10 cellular contexts compared by ENCODE assay signal in the genomic region with DNA sequence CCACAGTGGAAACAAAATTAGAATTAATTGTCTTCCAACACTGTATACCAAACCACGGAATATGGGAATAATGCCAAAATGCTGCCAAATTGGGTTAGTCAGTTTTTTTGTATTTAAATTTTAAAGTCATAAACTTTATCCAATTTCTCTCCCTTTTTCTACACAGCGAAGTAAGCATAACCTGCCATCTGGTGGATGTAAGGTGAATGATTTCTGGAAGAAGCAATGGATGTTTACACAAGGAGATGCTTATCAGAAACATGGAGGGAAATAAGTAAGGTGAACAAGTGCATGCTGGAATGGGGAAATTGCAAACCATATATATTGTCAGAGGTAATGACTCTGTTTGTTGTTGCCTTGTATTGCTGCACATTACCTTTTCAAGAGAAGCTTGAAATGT.
DNase-seq lines count a peak whose midpoint lies in the region; ATAC-seq and TF ChIP-seq lines count a peak whose summit lies in the region.
"Had no signal": no experiment of that assay in that cellular context is flagged by ENCODE, and none has a peak within 500 bp of the region (broad histone marks: within the 10 kb centered on the region; RNA-seq: fewer than 3 reads in every experiment).

No MANE protein-coding gene starts in this region.

- no peak overlapping the region for H3K4me2 ChIP-seq in GM23338

- peak; percentile 46 for DNase-seq in GM23338 (ENCODE audit: low spot score)
- peak; percentile 70 for DNase-seq in OCI-M1 (lab: John Stamatoyannopoulos, UW)
- peak; percentile 42 for DNase-seq in glomerular visceral epithelial cell (ENCODE audit: extremely low spot score)
- DNase-seq in activated gamma-delta T cell treated with Interleukin-2 at 50 U/mL for 16 hours, result no peak
- no peak for DNase-seq in middle frontal gyrus (ENCODE audit: extremely low spot score, low spot score)
- DNase-seq in NK-92 treated with Interleukin-12 subunit alpha and Interleukin-12 subunit beta, amount 100 ng/mL, for 24 hours (lab: John Stamatoyannopoulos, UW), result no peak
- DNase-seq in immature natural killer cell, result no peak
- DNase-seq: colonic mucosa, GDM1 had no signal

- no peaks in the 10 kb centered on the region for H3K9me2 ChIP-seq in GM23338 (ENCODE audit: insufficient read depth)

- no peak overlapping the region for H3K4me3 ChIP-seq in GM23338
- H3K4me3 ChIP-seq: colonic mucosa had no signal

- H3K36me3 ChIP-seq in GM23338 (ENCODE audit: insufficient read depth), result no peaks in the 10 kb centered on the region
- H3K36me3 ChIP-seq: colonic mucosa had no signal

- no peaks in the 10 kb centered on the region for H4K20me1 ChIP-seq in GM23338 (replicated peaks; ENCODE audit: insufficient read depth)

- TF ChIP-seq CTCF in C4-2B (conservative IDR thresholded peaks at IDR 0.05), result peak; percentile 73
- peak; percentile 64 to 74 for TF ChIP-seq CTCF in GM23338 (conservative IDR thresholded peaks at IDR 0.05; ENCODE audit: low read depth in 2 of 2)

- no peaks in the 10 kb centered on the region for H3K4me1 ChIP-seq in GM23338 (ENCODE audit: insufficient read depth)
- H3K4me1 ChIP-seq: colonic mucosa had no signal

- no peak overlapping the region for H3K27ac Mint-ChIP-seq in GM23338
- no peak overlapping the region for H3K27ac Mint-ChIP-seq in immature natural killer cell

- H2AFZ ChIP-seq in GM23338, result no peak overlapping the region

- H3F3A ChIP-seq in GM23338 (replicated peaks; ENCODE audit: low read depth), result no peaks in the 10 kb centered on the region

- H3K4me1 Mint-ChIP-seq in GM23338 (no peaks in the 10 kb centered on the region), immature natural killer cell (no peaks in the 10 kb centered on the region)

- ATAC-seq in GM23338, result no peak

- H3K36me3 Mint-ChIP-seq in GM23338 (ENCODE audit: low read depth) (no peaks in the 10 kb centered on the region), immature natural killer cell (no peaks in the 10 kb centered on the region)

- H3K9me3 Mint-ChIP-seq in GM23338 (no peaks in the 10 kb centered on the region), immature natural killer cell (peaks cover 4 to 65% (median 18%) of the 10 kb centered on the region in 6 donors)

- H3K27me3 Mint-ChIP-seq in GM23338 (ENCODE audit: insufficient read depth, low read depth, poor library complexity) (no peaks in the 10 kb centered on the region), immature natural killer cell (ENCODE audit: low read depth in 3 of 3) (peaks cover 0 to 1% (median 0%) of the 10 kb centered on the region in 3 donors)

- H3K4me3 Mint-ChIP-seq in GM23338, result no peak overlapping the region
- no peak overlapping the region for H3K4me3 Mint-ChIP-seq in immature natural killer cell

- H3K27ac ChIP-seq in C4-2B (no peak overlapping the region), GM23338 (ENCODE audit: low read depth) (no peak overlapping the region)
- H3K27ac ChIP-seq: colonic mucosa had no signal

- H3K27me3 ChIP-seq in GM23338 (ENCODE audit: insufficient read depth), result no peaks in the 10 kb centered on the region
- H3K27me3 ChIP-seq: colonic mucosa had no signal

- H3K79me2 ChIP-seq in GM23338 (replicated peaks; ENCODE audit: insufficient read depth), result no peaks in the 10 kb centered on the region

TF ChIP-seq in GM23338, 12 proteins besides CTCF, POLR2A, EP300 and RAD21:
- TF ChIP-seq ZNF114 (CRISPR knock-in tag; IDR thresholded peaks at IDR 0.05) (no peak), POLR2AphosphoS5 (IDR thresholded peaks at IDR 0.05; ENCODE audit: low read depth) (no peak), JUNB (IDR thresholded peaks at IDR 0.05; ENCODE audit: unreplicated experiment) (no peak), EZH2phosphoT487 (IDR thresholded peaks at IDR 0.05; ENCODE audit: unreplicated experiment) (no peak), CREB1 (CRISPR knock-in tag; IDR thresholded peaks at IDR 0.05; ENCODE audit: low read depth) (no peak), EZH2 (IDR thresholded peaks at IDR 0.05; ENCODE audit: low read depth, unreplicated experiment) (no peak), STAT1 (IDR thresholded peaks at IDR 0.05; ENCODE audit: unreplicated experiment) (no peak)
- TF ChIP-seq, protein P1, sequence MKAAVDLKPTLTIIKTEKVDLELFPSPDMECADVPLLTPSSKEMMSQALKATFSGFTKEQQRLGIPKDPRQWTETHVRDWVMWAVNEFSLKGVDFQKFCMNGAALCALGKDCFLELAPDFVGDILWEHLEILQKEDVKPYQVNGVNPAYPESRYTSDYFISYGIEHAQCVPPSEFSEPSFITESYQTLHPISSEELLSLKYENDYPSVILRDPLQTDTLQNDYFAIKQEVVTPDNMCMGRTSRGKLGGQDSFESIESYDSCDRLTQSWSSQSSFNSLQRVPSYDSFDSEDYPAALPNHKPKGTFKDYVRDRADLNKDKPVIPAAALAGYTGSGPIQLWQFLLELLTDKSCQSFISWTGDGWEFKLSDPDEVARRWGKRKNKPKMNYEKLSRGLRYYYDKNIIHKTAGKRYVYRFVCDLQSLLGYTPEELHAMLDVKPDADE (IDR thresholded peaks at IDR 0.05), result no peak
- TF ChIP-seq, protein P2, sequence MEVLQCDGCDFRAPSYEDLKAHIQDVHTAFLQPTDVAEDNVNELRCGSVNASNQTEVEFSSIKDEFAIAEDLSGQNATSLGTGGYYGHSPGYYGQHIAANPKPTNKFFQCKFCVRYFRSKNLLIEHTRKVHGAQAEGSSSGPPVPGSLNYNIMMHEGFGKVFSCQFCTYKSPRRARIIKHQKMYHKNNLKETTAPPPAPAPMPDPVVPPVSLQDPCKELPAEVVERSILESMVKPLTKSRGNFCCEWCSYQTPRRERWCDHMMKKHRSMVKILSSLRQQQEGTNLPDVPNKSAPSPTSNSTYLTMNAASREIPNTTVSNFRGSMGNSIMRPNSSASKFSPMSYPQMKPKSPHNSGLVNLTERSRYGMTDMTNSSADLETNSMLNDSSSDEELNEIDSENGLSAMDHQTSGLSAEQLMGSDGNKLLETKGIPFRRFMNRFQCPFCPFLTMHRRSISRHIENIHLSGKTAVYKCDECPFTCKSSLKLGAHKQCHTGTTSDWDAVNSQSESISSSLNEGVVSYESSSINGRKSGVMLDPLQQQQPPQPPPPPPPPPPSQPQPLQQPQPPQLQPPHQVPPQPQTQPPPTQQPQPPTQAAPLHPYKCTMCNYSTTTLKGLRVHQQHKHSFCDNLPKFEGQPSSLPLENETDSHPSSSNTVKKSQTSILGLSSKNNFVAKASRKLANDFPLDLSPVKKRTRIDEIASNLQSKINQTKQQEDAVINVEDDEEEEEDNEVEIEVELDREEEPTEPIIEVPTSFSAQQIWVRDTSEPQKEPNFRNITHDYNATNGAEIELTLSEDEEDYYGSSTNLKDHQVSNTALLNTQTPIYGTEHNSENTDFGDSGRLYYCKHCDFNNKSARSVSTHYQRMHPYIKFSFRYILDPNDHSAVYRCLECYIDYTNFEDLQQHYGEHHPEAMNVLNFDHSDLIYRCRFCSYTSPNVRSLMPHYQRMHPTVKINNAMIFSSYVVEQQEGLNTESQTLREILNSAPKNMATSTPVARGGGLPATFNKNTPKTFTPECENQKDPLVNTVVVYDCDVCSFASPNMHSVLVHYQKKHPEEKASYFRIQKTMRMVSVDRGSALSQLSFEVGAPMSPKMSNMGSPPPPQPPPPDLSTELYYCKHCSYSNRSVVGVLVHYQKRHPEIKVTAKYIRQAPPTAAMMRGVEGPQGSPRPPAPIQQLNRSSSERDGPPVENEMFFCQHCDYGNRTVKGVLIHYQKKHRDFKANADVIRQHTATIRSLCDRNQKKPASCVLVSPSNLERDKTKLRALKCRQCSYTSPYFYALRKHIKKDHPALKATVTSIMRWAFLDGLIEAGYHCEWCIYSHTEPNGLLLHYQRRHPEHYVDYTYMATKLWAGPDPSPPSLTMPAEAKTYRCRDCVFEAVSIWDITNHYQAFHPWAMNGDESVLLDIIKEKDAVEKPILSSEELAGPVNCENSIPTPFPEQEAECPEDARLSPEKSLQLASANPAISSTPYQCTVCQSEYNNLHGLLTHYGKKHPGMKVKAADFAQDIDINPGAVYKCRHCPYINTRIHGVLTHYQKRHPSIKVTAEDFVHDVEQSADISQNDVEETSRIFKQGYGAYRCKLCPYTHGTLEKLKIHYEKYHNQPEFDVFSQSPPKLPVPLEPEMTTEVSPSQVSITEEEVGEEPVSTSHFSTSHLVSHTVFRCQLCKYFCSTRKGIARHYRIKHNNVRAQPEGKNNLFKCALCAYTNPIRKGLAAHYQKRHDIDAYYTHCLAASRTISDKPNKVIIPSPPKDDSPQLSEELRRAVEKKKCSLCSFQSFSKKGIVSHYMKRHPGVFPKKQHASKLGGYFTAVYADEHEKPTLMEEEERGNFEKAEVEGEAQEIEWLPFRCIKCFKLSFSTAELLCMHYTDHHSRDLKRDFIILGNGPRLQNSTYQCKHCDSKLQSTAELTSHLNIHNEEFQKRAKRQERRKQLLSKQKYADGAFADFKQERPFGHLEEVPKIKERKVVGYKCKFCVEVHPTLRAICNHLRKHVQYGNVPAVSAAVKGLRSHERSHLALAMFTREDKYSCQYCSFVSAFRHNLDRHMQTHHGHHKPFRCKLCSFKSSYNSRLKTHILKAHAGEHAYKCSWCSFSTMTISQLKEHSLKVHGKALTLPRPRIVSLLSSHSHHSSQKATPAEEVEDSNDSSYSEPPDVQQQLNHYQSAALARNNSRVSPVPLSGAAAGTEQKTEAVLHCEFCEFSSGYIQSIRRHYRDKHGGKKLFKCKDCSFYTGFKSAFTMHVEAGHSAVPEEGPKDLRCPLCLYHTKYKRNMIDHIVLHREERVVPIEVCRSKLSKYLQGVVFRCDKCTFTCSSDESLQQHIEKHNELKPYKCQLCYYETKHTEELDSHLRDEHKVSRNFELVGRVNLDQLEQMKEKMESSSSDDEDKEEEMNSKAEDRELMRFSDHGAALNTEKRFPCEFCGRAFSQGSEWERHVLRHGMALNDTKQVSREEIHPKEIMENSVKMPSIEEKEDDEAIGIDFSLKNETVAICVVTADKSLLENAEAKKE (CRISPR knock-in tag; IDR thresholded peaks at IDR 0.05), result no peak

Comparison
In these comparisons a context has a peak if more than half of its experiments do, and no peak if none do; other contexts are left out.
1. DNase-seq: peak in GM23338 (single experiment), OCI-M1 (single experiment) and glomerular visceral epithelial cell (single experiment); none in activated gamma-delta T cell treated with Interleukin-2 at 50 U/mL for 16 hours (single experiment), middle frontal gyrus (single experiment), NK-92 treated with Interleukin-12 subunit alpha and Interleukin-12 subunit beta, amount 100 ng/mL, for 24 hours (single experiment) and immature natural killer cell (0 of 3).